9 cellular contexts compared by ENCODE assay signal in genomic region chr9:122125891-122126331, GRCh38. TPM values are rescaled to one million over a fixed set of nuclear protein-coding genes. Genes with fewer than 3 reads are reported as not detected.
DNase-seq lines count a peak whose midpoint lies in the region; ATAC-seq and TF ChIP-seq lines count a peak whose summit lies in the region.
"Had no signal": no experiment of that assay in that cellular context is flagged by ENCODE, and none has a peak within 500 bp of the region (broad histone marks: within the 10 kb centered on the region; RNA-seq: fewer than 3 reads in every experiment).

No MANE protein-coding gene starts in this region.

- no peak for TF ChIP-seq CTCF in CD14-positive monocyte (IDR thresholded peaks at IDR 0.05)

- 29% methylated on average over 14 to 15 of the region's 16 CpGs for WGBS in mesodermal cell (ENCODE audit: insufficient coverage in 2 of 2), 2 experiments

- H3K9ac ChIP-seq in NT2/D1 (ENCODE audit: insufficient read length, low read depth), result peak overlapping the region; percentile 78

- H3K36me3 ChIP-seq in NT2/D1 (ENCODE audit: insufficient read depth, insufficient read length, low read length) (no peaks in the 10 kb centered on the region), mesodermal cell (ENCODE audit: control insufficient read depth, insufficient read depth, low read length) (no peaks in the 10 kb centered on the region)

- H3K27ac ChIP-seq in epithelial cell of prostate, result peak overlapping the region; percentile 35
- peak overlapping the region; percentile 77 for H3K27ac ChIP-seq in mesodermal cell (ENCODE audit: low read depth, low read length, severe bottlenecking)

- intact Hi-C loops in CD14-positive monocyte (cut with micrococcal nuclease), result loop anchor here (2.0 to 10.0 kb wide), 4 partner anchors 225 to 689 kb away; no protein-coding TSS in a partner anchor

- no peaks in the 10 kb centered on the region for H3K36me3 Mint-ChIP-seq in CD14-positive monocyte

- H3K4me3 Mint-ChIP-seq in CD14-positive monocyte, result peak overlapping the region in 1 of 2 donors; percentile 86

- peaks cover 12% of the 10 kb centered on the region for H3K4me1 Mint-ChIP-seq in CD14-positive monocyte

- no peaks in the 10 kb centered on the region for H3K9me3 ChIP-seq in NT2/D1 (ENCODE audit: insufficient read depth, low read length)
- H3K9me3 ChIP-seq in mesodermal cell (ENCODE audit: control insufficient read depth, low read length), result no peaks in the 10 kb centered on the region

- no peak overlapping the region for H3K27ac Mint-ChIP-seq in CD14-positive monocyte

- peaks cover 29% of the 10 kb centered on the region for H3K4me1 ChIP-seq in NT2/D1 (ENCODE audit: insufficient read depth, insufficient read length)
- H3K4me1 ChIP-seq in mesodermal cell (ENCODE audit: control insufficient read depth, insufficient read depth, low read length, poor library complexity, severe bottlenecking), result peaks cover 14% of the 10 kb centered on the region

- peak; percentile 39 for DNase-seq in AG08396 (ENCODE audit: low spot score)
- no peak for DNase-seq in NT2/D1 (ENCODE audit: low read depth, low spot score)
- DNase-seq in epithelial cell of prostate (ENCODE audit: low read depth, low spot score), result no peak
- DNase-seq in CD14-positive monocyte (ENCODE audit: low spot score), result no peak
- DNase-seq: NCI-H510A had no signal

- H3K27me3 Mint-ChIP-seq in CD14-positive monocyte (ENCODE audit: low read depth in 3 of 3), result peaks cover 38 to 47% (median 39%) of the 10 kb centered on the region in 3 donors

- ATAC-seq in GM21619 (IDR thresholded peaks at IDR 0.05; ENCODE audit: unreplicated experiment) (no peak), HG02571 (IDR thresholded peaks at IDR 0.05; ENCODE audit: unreplicated experiment) (no peak), GM18519 (IDR thresholded peaks at IDR 0.05; ENCODE audit: low FRiP score, unreplicated experiment) (no peak)

- H3K4me3 ChIP-seq in NT2/D1 (ENCODE audit: insufficient read length, low read depth) (peak overlapping the region; percentile 47), mesodermal cell (ENCODE audit: extremely low read depth, insufficient read depth, low read length, poor library complexity, severe bottlenecking) (peak overlapping the region; percentile 32)

- H3K27me3 ChIP-seq in NT2/D1 (ENCODE audit: insufficient read depth, insufficient read length), result peaks cover 43% of the 10 kb centered on the region

- H3K9me3 Mint-ChIP-seq in CD14-positive monocyte, result peaks cover 0 to 4% (median 1%) of the 10 kb centered on the region in 7 donors

RNA-seq across cellular contexts. Expression of gene TTLL11, which starts 32.8 kb away (rescaled TPM):
- 3.0 TPM for polyA plus RNA-seq in mesodermal cell (2013, experiment 1 of 2)
- polyA plus RNA-seq in mesodermal cell (2013, experiment 2 of 2), result 2.1 TPM
- 1 to 10 TPM; 2.9 to 3.1 TPM for polyA plus RNA-seq in CD14-positive monocyte

RNA-seq across cellular contexts. Expression of gene NDUFA8, which starts 33.7 kb away (rescaled TPM):
- polyA plus RNA-seq in mesodermal cell (2013, experiment 1 of 2), result 96.5 TPM
- 80.9 TPM for polyA plus RNA-seq in mesodermal cell (2013, experiment 2 of 2)
- polyA plus RNA-seq in CD14-positive monocyte, result 10 to 100 TPM; 63.5 to 71.2 TPM

RNA-seq across cellular contexts. Expression of gene MORN5, which starts 33.8 kb away (rescaled TPM):
- polyA plus RNA-seq in mesodermal cell (2013, experiment 1 of 2), result not detected
- polyA plus RNA-seq in mesodermal cell (2013, experiment 2 of 2), result not detected
- polyA plus RNA-seq in CD14-positive monocyte, result not detected
